30 cellular contexts compared by ENCODE assay signal in the genomic region with DNA sequence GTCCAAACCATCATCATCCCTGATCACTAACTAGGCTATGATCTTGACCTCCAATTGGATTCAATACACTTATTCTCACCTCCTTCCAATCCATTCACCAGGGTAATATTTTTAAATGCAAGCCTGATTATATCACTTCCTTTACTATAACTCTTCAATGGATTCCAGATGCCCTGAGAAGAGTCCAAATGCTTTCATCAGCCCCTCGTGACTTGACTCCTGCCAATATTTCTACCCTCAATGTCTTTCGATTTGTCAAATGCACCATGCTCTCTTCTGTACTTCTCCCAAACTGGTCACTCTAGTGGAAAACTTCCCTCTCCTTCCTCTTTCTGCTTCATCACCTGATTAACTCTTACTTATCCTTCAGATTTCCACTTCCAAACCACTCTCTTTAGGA.
"Had no signal": no experiment of that assay in that cellular context is flagged by ENCODE, and none has a peak within 500 bp of the region (broad histone marks: within the 10 kb centered on the region; RNA-seq: fewer than 3 reads in every experiment).

No MANE protein-coding gene starts in this region.

- H3K4me1 Mint-ChIP-seq: memory B cell, naive B cell had no signal

- H3K9ac ChIP-seq: neural progenitor cell, parathyroid adenoma had no signal

- H3K4me3 Mint-ChIP-seq: effector memory CD8-positive, alpha-beta T cell; memory B cell; mesothelial cell of epicardium; naive B cell; natural killer cell treated with Interleukin-12 subunit alpha and Interleukin-12 subunit beta and Interleukin-15 and Interleukin-18, amount 100 ng/mL, for 72 hours; neural progenitor cell had no signal

- H3K27ac ChIP-seq: esophagus squamous epithelium, foreskin keratinocyte, gastroesophageal sphincter, heart left ventricle, hepatocyte, neural progenitor cell, parathyroid adenoma, right lobe of liver, thoracic aorta, tibial nerve, upper lobe of left lung had no signal

- DNase-seq: cerebellar nuclear complex; cortex of kidney; effector memory CD8-positive, alpha-beta T cell; erythroblast; esophagus squamous epithelium; foreskin keratinocyte; heart left ventricle; kidney; mucosa of descending colon; naive B cell; right lobe of liver; stimulated activated CD4-positive, alpha-beta T cell treated with anti-CD3 and anti-CD28 coated beads, Interleukin-12 subunit alpha, Interleukin-12 subunit beta, amount 100 ng/mL, for 4 hours; stimulated activated CD4-positive, alpha-beta T cell treated with anti-CD3 and anti-CD28 coated beads, Interleukin-1b, Interleukin-23, amount 100 ng/mL, for 48 hours; stimulated activated CD4-positive, alpha-beta T cell treated with anti-CD3 and anti-CD28 coated beads, Interleukin-4, amount 100 ng/mL, for 1 hour; stimulated activated CD8-positive, alpha-beta memory T cell treated with anti-CD3 and anti-CD28 coated beads, Interleukin-4, amount 100 ng/mL, for 48 hours; stimulated activated naive CD4-positive, alpha-beta T cell; upper lobe of left lung had no signal

- H3K27ac Mint-ChIP-seq: effector memory CD8-positive, alpha-beta T cell; memory B cell; mesothelial cell of epicardium; naive B cell; natural killer cell treated with Interleukin-12 subunit alpha and Interleukin-12 subunit beta and Interleukin-15 and Interleukin-18, amount 100 ng/mL, for 72 hours; neural progenitor cell; progenitor cell of endocrine pancreas had no signal

- H3K36me3 ChIP-seq: esophagus squamous epithelium, gastroesophageal sphincter, heart left ventricle, neural progenitor cell, right lobe of liver, thoracic aorta, tibial nerve, upper lobe of left lung had no signal

- H3K27me3 Mint-ChIP-seq: memory B cell, progenitor cell of endocrine pancreas had no signal

- H3K4me2 ChIP-seq: hepatocyte, neural progenitor cell, smooth muscle cell had no signal

- H2AFZ ChIP-seq: hepatocyte, neural progenitor cell, parathyroid adenoma had no signal

- H3K4me1 ChIP-seq: esophagus squamous epithelium, foreskin keratinocyte, parathyroid adenoma, upper lobe of left lung had no signal

- H3K9me3 ChIP-seq: esophagus squamous epithelium, gastroesophageal sphincter, heart left ventricle, mucosa of descending colon, right lobe of liver, thoracic aorta, tibial nerve, upper lobe of left lung had no signal

- H3K36me3 Mint-ChIP-seq: memory B cell; mesothelial cell of epicardium; naive B cell; natural killer cell treated with Interleukin-12 subunit alpha and Interleukin-12 subunit beta and Interleukin-15 and Interleukin-18, amount 100 ng/mL, for 72 hours; neural progenitor cell had no signal

- H3K27me3 ChIP-seq: esophagus squamous epithelium, foreskin keratinocyte, gastroesophageal sphincter, heart left ventricle, hepatocyte, neural progenitor cell, right lobe of liver, tibial nerve, upper lobe of left lung had no signal

- H3K9me3 Mint-ChIP-seq: effector memory CD8-positive, alpha-beta T cell; memory B cell; mesothelial cell of epicardium; natural killer cell treated with Interleukin-12 subunit alpha and Interleukin-12 subunit beta and Interleukin-15 and Interleukin-18, amount 100 ng/mL, for 72 hours; neural progenitor cell had no signal

- H3K4me3 ChIP-seq: esophagus squamous epithelium, gastroesophageal sphincter, heart left ventricle, hepatocyte, lung, mucosa of descending colon, neural progenitor cell, right lobe of liver, smooth muscle cell, thoracic aorta, tibial nerve, upper lobe of left lung had no signal

- H3K79me2 ChIP-seq: hepatocyte, parathyroid adenoma had no signal

- ATAC-seq: effector memory CD8-positive, alpha-beta T cell; foreskin keratinocyte; gastroesophageal sphincter; heart left ventricle; left lobe of liver; mucosa of descending colon; natural killer cell treated with Interleukin-12 subunit alpha and Interleukin-12 subunit beta and Interleukin-15 and Interleukin-18, amount 100 ng/mL, for 72 hours; right lobe of liver had no signal
